In genomic region chr16:85544668-85545067, GRCh38 we compare ENCODE assay signal across 30 cellular contexts.
"Had no signal": no experiment of that assay in that cellular context is flagged by ENCODE, and none has a peak within 500 bp of the region (broad histone marks: within the 10 kb centered on the region; RNA-seq: fewer than 3 reads in every experiment).

No MANE protein-coding gene starts in this region.

- ATAC-seq: activated CD4-positive, CD25-positive, alpha-beta regulatory T cell treated with anti-CD3 and anti-CD28 coated beads, Interleukin-2, amount 50 U/mL, for 24 hours; effector memory CD8-positive, alpha-beta T cell; heart left ventricle; left lobe of liver; lower lobe of right lung; sciatic nerve; stimulated activated naive CD8-positive, alpha-beta T cell treated with anti-CD3 and anti-CD28 coated beads, Interleukin-15, Interleukin-2, amounts not matched to agents 100 U/mL and 50 U/mL, for 24 hours had no signal

- H3K4me1 ChIP-seq: lower lobe of right lung, uterus had no signal

- H3K27me3 ChIP-seq: heart left ventricle, testis, transverse colon, uterus had no signal

- FAIRE-seq: astrocyte, endothelial cell of umbilical vein, TTC549 had no signal

- H3K9me3 ChIP-seq: testis, transverse colon, uterus had no signal

- DNase-seq: activated CD4-positive, alpha-beta T cell treated with anti-CD3 and anti-CD28 coated beads for 48 hours; activated CD4-positive, alpha-beta T cell treated with anti-CD3 and anti-CD28 coated beads, Interleukin-2, amount 50 U/mL, for 48 hours; activated CD8-positive, alpha-beta memory T cell treated with anti-CD3 and anti-CD28 coated beads, Interleukin-2, amount 50 U/mL, for 4 hours; activated gamma-delta T cell; activated naive CD4-positive, alpha-beta T cell treated with anti-CD3 and anti-CD28 coated beads, Interleukin-2, amount 50 U/mL, for 16 hours; activated T-cell treated with anti-CD3 and anti-CD28 coated beads, Interleukin-2, amount 50 U/mL, for 24 hours; amniotic stem cell; caudate nucleus; cortex of kidney; effector memory CD8-positive, alpha-beta T cell; heart left ventricle; hypothalamus; lower lobe of right lung; mesenchymal stem cell; natural killer cell; stimulated activated CD4-positive, alpha-beta T cell treated with anti-CD3 and anti-CD28 coated beads, Interleukin-12 subunit alpha, Interleukin-12 subunit beta, amount 100 ng/mL, for 4 hours; stimulated activated CD4-positive, alpha-beta T cell treated with anti-CD3 and anti-CD28 coated beads, Interleukin-4, amount 100 ng/mL, for 1 hour; stimulated activated naive CD8-positive, alpha-beta T cell treated with anti-CD3 and anti-CD28 coated beads, Interleukin-15, Interleukin-2, amounts not matched to agents 100 U/mL and 50 U/mL, for 24 hours; T-helper 9 cell; testis; transverse colon; uterus; WERI-Rb-1 had no signal

- H3K27ac ChIP-seq: heart left ventricle, lower lobe of right lung, skin epidermis, testis, transverse colon, uterus, WERI-Rb-1 had no signal

- H3K36me3 ChIP-seq: heart left ventricle, lower lobe of right lung, transverse colon, uterus had no signal

- H3K4me3 ChIP-seq: heart left ventricle, lower lobe of right lung, skin epidermis, testis, transverse colon, uterus had no signal
